ENCODE assay signal across 8 cellular contexts in genomic region chr20:64079273-64080012, GRCh38. TPM values are rescaled to one million over a fixed set of nuclear protein-coding genes. Genes with fewer than 3 reads are reported as not detected.
DNase-seq lines count a peak whose midpoint lies in the region; ATAC-seq and TF ChIP-seq lines count a peak whose summit lies in the region.

A gene with protein sequence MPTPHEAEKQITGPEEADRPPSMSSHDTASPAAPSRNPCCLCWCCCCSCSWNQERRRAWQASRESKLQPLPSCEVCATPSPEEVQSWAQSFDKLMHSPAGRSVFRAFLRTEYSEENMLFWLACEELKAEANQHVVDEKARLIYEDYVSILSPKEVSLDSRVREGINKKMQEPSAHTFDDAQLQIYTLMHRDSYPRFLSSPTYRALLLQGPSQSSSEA (minus strand): TSS chr20:64079518. CDS start chr20:64076886, 2,632 bp downstream.

- peak within 1 kb of the TSS; percentile 49 for H2BK5ac ChIP-seq in trophoblast cell (ENCODE audit: low read depth, low read length, poor library complexity)

- no peaks in the 10 kb centered on the region for H3K9me3 ChIP-seq in CD8-positive, alpha-beta T cell (ENCODE audit: low read length)
- H3K9me3 ChIP-seq in adrenal gland (replicated peaks in 1 of 3): no peaks in the 10 kb centered on the region
- H3K9me3 ChIP-seq in trophoblast cell (ENCODE audit: insufficient read depth, low read depth, low read length): no peaks in the 10 kb centered on the region

- H3K4me2 ChIP-seq in trophoblast cell (ENCODE audit: low read length): peak within 1 kb of the TSS; percentile 72

- peak within 1 kb of the TSS; percentile 97 for H4K8ac ChIP-seq in trophoblast cell (ENCODE audit: low read depth, low read length)

- CTCF ChIA-PET in CD8-positive, alpha-beta T cell (lab: Charles Lee): interaction anchor here (0.6 to 4.4 kb wide), 6 partner anchors 10 to 1070 kb away, joined by 3 to 34 read pairs (median 4); no protein-coding TSS in a partner anchor

- peak within 1 kb of the TSS; percentile 65 for H3K4ac ChIP-seq in trophoblast cell (ENCODE audit: low read depth, low read length)

- H3K36me3 Mint-ChIP-seq in CD8-positive, alpha-beta T cell: peaks cover 14% of the 10 kb centered on the region

- peak within 1 kb of the TSS; percentile 83 for H2BK120ac ChIP-seq in trophoblast cell (ENCODE audit: insufficient read depth, low read length, poor library complexity)

- H2AFZ ChIP-seq in trophoblast cell (ENCODE audit: insufficient read depth, low read length, poor library complexity): peak within 1 kb of the TSS; percentile 92

- TF ChIP-seq POLR2A in adrenal gland (IDR thresholded peaks at IDR 0.05): no peak

- peak within 1 kb of the TSS; percentile 47 for H2BK12ac ChIP-seq in trophoblast cell (ENCODE audit: low read length)

- H3K4me3 ChIP-seq in CD8-positive, alpha-beta T cell (ENCODE audit: low read depth, low read length): peak within 1 kb of the TSS; percentile 85
- H3K4me3 ChIP-seq in adrenal gland (peak within 1 kb of the TSS; percentile 42 to 94 (median 75)), trophoblast cell (ENCODE audit: low read depth, low read length) (peak within 1 kb of the TSS; percentile 71)

- peak within 1 kb of the TSS; percentile 84 for H3K9ac ChIP-seq in trophoblast cell (ENCODE audit: low read length)

- peak within 1 kb of the TSS; percentile 94 for H4K91ac ChIP-seq in trophoblast cell (ENCODE audit: low read depth, low read length)

- H3K79me1 ChIP-seq in trophoblast cell (ENCODE audit: low read length): peaks cover 11% of the 10 kb centered on the region

- peak within 1 kb of the TSS; percentile 75 for H2AK5ac ChIP-seq in trophoblast cell (ENCODE audit: low read length)

- H3K27ac ChIP-seq in CD8-positive, alpha-beta T cell (ENCODE audit: low read depth, low read length): peak within 1 kb of the TSS; percentile 66
- H3K27ac ChIP-seq in adrenal gland: peak within 1 kb of the TSS in 4 of 5 donors; percentile 60 to 90 (median 70)
- H3K27ac ChIP-seq in trophoblast cell (ENCODE audit: low read depth, low read length): no peak within 1 kb of the TSS

- peak within 1 kb of the TSS; percentile 96 for H4K12ac ChIP-seq in trophoblast cell (ENCODE audit: low read depth, low read length)

- POLR2A ChIA-PET in CD8-positive, alpha-beta T cell (lab: Charles Lee): interaction anchor here (0.5 to 1.6 kb wide), 6 partner anchors 15 to 976 kb away, joined by 3 to 5 read pairs (median 4); partner anchors contain the start of gene PRPF6

- DNase-seq in CD8-positive, alpha-beta T cell: peak in 6 of 7 experiments; percentile 50 to 80 (median 65)
- DNase-seq in KBM-7 (peak; percentile 97), SW 1271 (lab: John Stamatoyannopoulos, UW) (peak; percentile 43 to 58), adrenal gland (peak; percentile 63 to 82 (median 69)), cardiac septum (ENCODE audit: low spot score) (peak; percentile 94), trophoblast cell (peak in 1 of 2 donors; percentile 48)

- in situ Hi-C loops in KBM-7 (cut with MboI; ENCODE audit: low pct_unique_long_range_greater_than_20kb, low sequenced_read_pairs): no loop called here

- peak within 1 kb of the TSS; percentile 87 for H3K4me3 Mint-ChIP-seq in CD8-positive, alpha-beta T cell

- H3K23ac ChIP-seq in trophoblast cell (ENCODE audit: low read length): no peak within 1 kb of the TSS

- peak within 1 kb of the TSS; percentile 91 for H3K14ac ChIP-seq in trophoblast cell (ENCODE audit: low read length)

- peaks cover 10% of the 10 kb centered on the region for H3K79me2 ChIP-seq in trophoblast cell (ENCODE audit: control insufficient read depth, insufficient read depth, low read length, poor library complexity)

- peaks cover 57% of the 10 kb centered on the region for H3K4me1 ChIP-seq in CD8-positive, alpha-beta T cell (ENCODE audit: insufficient read depth, low read length)
- peaks cover 13 to 26% of the 10 kb centered on the region in 2 donors for H3K4me1 ChIP-seq in adrenal gland (replicated peaks in 1 of 2)
- H3K4me1 ChIP-seq in trophoblast cell (ENCODE audit: control insufficient read depth in 1 of 2, insufficient read depth in 2 of 2, low read length in 2 of 2): peaks cover 14 to 23% of the 10 kb centered on the region in 2 experiments

- peaks cover 11% of the 10 kb centered on the region for H3K36me3 ChIP-seq in CD8-positive, alpha-beta T cell (ENCODE audit: insufficient read depth, low read length)
- H3K36me3 ChIP-seq in adrenal gland (replicated peaks in 1 of 2) (peaks cover 0 to 2% of the 10 kb centered on the region in 2 donors), trophoblast cell (ENCODE audit: control insufficient read depth in 1 of 2, insufficient read depth in 2 of 2, low read length in 2 of 2) (peaks cover 4 to 7% of the 10 kb centered on the region in 2 experiments)

- peaks cover 39% of the 10 kb centered on the region for H3K4me1 Mint-ChIP-seq in CD8-positive, alpha-beta T cell (ENCODE audit: low read depth)

- H3K27ac Mint-ChIP-seq in CD8-positive, alpha-beta T cell: peak within 1 kb of the TSS; percentile 90

- intact Hi-C loops in CD8-positive, alpha-beta T cell (cut with DNase I, micrococcal nuclease): loop anchor here (1.0 to 5.0 kb wide), 4 partner anchors 23 to 542 kb away; partner anchors contain the start of genes PCMTD2 (in 1 of the 2), PTK6 (in 1 of the 2) and UCKL1 (in 1 of the 2)
- intact Hi-C loops in adrenal gland (cut with DNase I): no loop called here
- intact Hi-C loops in cardiac septum (cut with DNase I): no loop called here

- peak; percentile 32 for ATAC-seq in CD8-positive, alpha-beta T cell
- ATAC-seq in GM19455 (IDR thresholded peaks at IDR 0.05; ENCODE audit: unreplicated experiment) (peak; percentile 30), HG03025 (IDR thresholded peaks at IDR 0.05; ENCODE audit: low FRiP score, unreplicated experiment) (no peak)

- peaks cover 2% of the 10 kb centered on the region for H3K27me3 Mint-ChIP-seq in CD8-positive, alpha-beta T cell (ENCODE audit: low read depth)

- H3K18ac ChIP-seq in trophoblast cell (ENCODE audit: low read length): peak within 1 kb of the TSS; percentile 84

- no peaks in the 10 kb centered on the region for H3K27me3 ChIP-seq in CD8-positive, alpha-beta T cell (ENCODE audit: insufficient read depth, low read length)
- H3K27me3 ChIP-seq in adrenal gland: no peaks in the 10 kb centered on the region
- peaks cover 15% of the 10 kb centered on the region for H3K27me3 ChIP-seq in trophoblast cell (ENCODE audit: insufficient read depth, low read length)

- no peak for TF ChIP-seq CTCF in CD8-positive, alpha-beta T cell (IDR thresholded peaks at IDR 0.05)
- TF ChIP-seq CTCF in adrenal gland (IDR thresholded peaks at IDR 0.05): no peak

- no peaks in the 10 kb centered on the region for H3K9me3 Mint-ChIP-seq in CD8-positive, alpha-beta T cell

- 0 to 4% (median 1%) methylated on average over 16 to 72 of the region's 73 CpGs; no CpG with 5 or more reads in 1 of the 4 donors for WGBS in adrenal gland, 4 donors
- whole genome bisulfite sequencing in trophoblast cell (ENCODE audit: extremely low coverage, insufficient coverage, insufficient read length): no CpG with 5 or more reads among the region's 73 CpGs

RNA-seq across cellular contexts. Expression of the gene that starts here (rescaled TPM):
- total RNA-seq in CD8-positive, alpha-beta T cell: 1 to 10 TPM; 6.9 to 8.1 TPM
- total RNA-seq in adrenal gland (10 to 100 TPM; 12.5 to 42.0 (median 17.6) TPM), cardiac septum (3.1 TPM)
- polyA plus RNA-seq in adrenal gland: 10 to 100 TPM in 2 of 3 donors, 1 to 10 TPM in 1; 3.0 to 13.5 (median 12.4) TPM
- polyA plus RNA-seq in trophoblast cell (2013): 7.5 and 8.3 TPM in 2 replicates

Comparison
In these comparisons a context has a peak if more than half of its experiments do, and no peak if none do; other contexts are left out.
1. intact Hi-C loops: an anchor here in CD8-positive, alpha-beta T cell (1.0 to 5.0 kb wide); none called in adrenal gland and cardiac septum.